ENCODE assay signal across 11 cellular contexts in the genomic region with DNA sequence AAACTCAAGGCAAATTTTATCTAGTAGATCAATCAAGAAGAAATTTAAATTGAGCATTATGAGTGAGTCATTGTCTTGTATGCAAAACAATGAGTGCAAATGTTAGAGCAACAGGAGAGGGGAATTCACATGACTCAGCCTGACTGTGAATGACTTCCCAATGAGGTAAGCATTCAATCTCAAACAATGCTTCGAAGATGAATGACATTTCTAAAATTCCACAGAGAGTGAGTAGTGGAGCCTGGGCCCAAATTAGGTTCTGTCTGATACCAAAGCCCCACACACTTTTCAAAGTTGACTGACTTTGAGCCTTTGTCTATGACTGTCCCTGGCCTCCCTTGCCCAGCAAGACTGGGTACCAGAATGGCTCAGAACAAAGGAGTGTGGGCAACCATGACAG.
A peak's percentile ranks its signal among the peaks of the same experiment; 100 is the strongest.
DNase-seq lines count a peak whose midpoint lies in the region; ATAC-seq and TF ChIP-seq lines count a peak whose summit lies in the region.
"Had no signal": no experiment of that assay in that cellular context is flagged by ENCODE, and none has a peak within 500 bp of the region (broad histone marks: within the 10 kb centered on the region; RNA-seq: fewer than 3 reads in every experiment).

No MANE protein-coding gene starts in this region.

- H3K27me3 ChIP-seq in Karpas-422 (ENCODE audit: low read length) (no peaks in the 10 kb centered on the region), mesenchymal stem cell (ENCODE audit: control insufficient read depth in 1 of 2, insufficient read depth in 1 of 2, low read length in 2 of 2) (peaks cover 0 to 19% of the 10 kb centered on the region in 2 experiments), upper lobe of left lung (no peaks in the 10 kb centered on the region), MM.1S (replicated peaks; ENCODE audit: insufficient read depth, low read length) (peaks cover 33% of the 10 kb centered on the region)

- no peaks in the 10 kb centered on the region; the same call in 1 of the 2 replicates for H3K4me1 ChIP-seq in Karpas-422 (ENCODE audit: low read length)
- peaks cover 7% of the 10 kb centered on the region for H3K4me1 ChIP-seq in mesenchymal stem cell (ENCODE audit: control insufficient read depth, insufficient read depth, low read depth, low read length)
- no peaks in the 10 kb centered on the region for H3K4me1 ChIP-seq in upper lobe of left lung
- no peaks in the 10 kb centered on the region for H3K4me1 ChIP-seq in MM.1S (ENCODE audit: low read length)

- H3K14ac ChIP-seq in mesenchymal stem cell (ENCODE audit: low read length in 2 of 2) = no peak overlapping the region

- no peak overlapping the region for H3K4ac ChIP-seq in mesenchymal stem cell (ENCODE audit: low read depth in 1 of 2, low read length in 2 of 2)

- H3K9me2 ChIP-seq in Karpas-422 (replicated peaks; ENCODE audit: insufficient read depth, low read length) (no peaks in the 10 kb centered on the region), MM.1S (replicated peaks; ENCODE audit: insufficient read depth, low read length) (no peaks in the 10 kb centered on the region)

- no peak for TF ChIP-seq EP300 in upper lobe of left lung (IDR thresholded peaks at IDR 0.05)

- no peaks in the 10 kb centered on the region for H3K79me1 ChIP-seq in mesenchymal stem cell (replicated peaks; ENCODE audit: low read length, poor library complexity, severe bottlenecking)

- no peak overlapping the region for H3K23ac ChIP-seq in mesenchymal stem cell (ENCODE audit: low read length in 2 of 2)

- ATAC-seq in upper lobe of left lung (ENCODE audit: low FRiP score in 2 of 2) = no peak
- no peak for ATAC-seq in GM18505 (IDR thresholded peaks at IDR 0.05; ENCODE audit: unreplicated experiment)
- ATAC-seq: T-cell had no signal

- TF ChIP-seq POLR2A in upper lobe of left lung (IDR thresholded peaks at IDR 0.05) (no peak), GM18505 (IDR thresholded peaks at IDR 0.05; ENCODE audit: borderline replicate concordance, extremely low read depth, insufficient read depth, insufficient read length) (no peak)

- no peak overlapping the region for H2BK120ac ChIP-seq in mesenchymal stem cell (ENCODE audit: low read depth, low read length)

- TF ChIP-seq CTCF in cardiac fibroblast (IDR thresholded peaks at IDR 0.05; ENCODE audit: low read depth, low read length) (no peak), upper lobe of left lung (IDR thresholded peaks at IDR 0.05) (no peak), MM.1S (IDR thresholded peaks at IDR 0.05; ENCODE audit: low read length) (no peak)

- no peaks in the 10 kb centered on the region for H3F3A ChIP-seq in MM.1S (ENCODE audit: insufficient read depth, low read length)

- H4K20me1 ChIP-seq in Karpas-422 (ENCODE audit: insufficient read depth, low read depth, low read length) (no peaks in the 10 kb centered on the region), MM.1S (ENCODE audit: insufficient read depth, low read length) (no peaks in the 10 kb centered on the region)

- H3K79me2 ChIP-seq in Karpas-422 (ENCODE audit: low read length) = no peaks in the 10 kb centered on the region
- H3K79me2 ChIP-seq in MM.1S (ENCODE audit: low read length) = no peaks in the 10 kb centered on the region

- H2BK12ac ChIP-seq in mesenchymal stem cell (ENCODE audit: low read length in 2 of 2) = no peak overlapping the region

- H3K9ac ChIP-seq in Karpas-422 (ENCODE audit: low read length) (no peak overlapping the region), mesenchymal stem cell (ENCODE audit: low read length) (no peak overlapping the region), MM.1S (ENCODE audit: low read length) (no peak overlapping the region)

- H3K27ac ChIP-seq in Karpas-422 (ENCODE audit: low read length) (no peak overlapping the region), mesenchymal stem cell (ENCODE audit: low read length, poor library complexity, severe bottlenecking) (peak overlapping the region; percentile 88), upper lobe of left lung (no peak overlapping the region), MM.1S (ENCODE audit: low read length) (no peak overlapping the region)

- WGBS in mesenchymal stem cell = 22% methylated on average over 1 of the region's 1 CpG
- 15 to 45% methylated on average over 1 of the region's 1 CpG for WGBS in upper lobe of left lung, 2 donors

- no peak overlapping the region for H2BK5ac ChIP-seq in mesenchymal stem cell (ENCODE audit: low read depth, low read length, poor library complexity, severe bottlenecking)

- H3K9me3 ChIP-seq in Karpas-422 (ENCODE audit: low read length) = no peaks in the 10 kb centered on the region
- peaks cover 10% of the 10 kb centered on the region for H3K9me3 ChIP-seq in mesenchymal stem cell (ENCODE audit: control insufficient read depth, low read length)
- peaks cover 0 to 3% (median 0%) of the 10 kb centered on the region in 4 donors for H3K9me3 ChIP-seq in upper lobe of left lung
- no peaks in the 10 kb centered on the region for H3K9me3 ChIP-seq in MM.1S (replicated peaks; ENCODE audit: insufficient read depth, low read length)

- H3K4me3 ChIP-seq in Karpas-422 (ENCODE audit: low read length) = no peak overlapping the region
- no peak overlapping the region for H3K4me3 ChIP-seq in cardiac fibroblast (replicated peaks in 1 of 2; ENCODE audit: low read depth in 2 of 2, low read length in 2 of 2)
- no peak overlapping the region for H3K4me3 ChIP-seq in mesenchymal stem cell (ENCODE audit: insufficient read depth in 1 of 2, low read depth in 1 of 2, low read length in 2 of 2)
- H3K4me3 ChIP-seq in upper lobe of left lung = no peak overlapping the region
- no peak overlapping the region for H3K4me3 ChIP-seq in MM.1S (ENCODE audit: low read length)

- no peak overlapping the region for H4K8ac ChIP-seq in mesenchymal stem cell (ENCODE audit: low read length)

- no peak overlapping the region for H2BK15ac ChIP-seq in mesenchymal stem cell (ENCODE audit: low read depth, poor library complexity, severe bottlenecking)

- peak; percentile 89 for DNase-seq in EH (ENCODE audit: low read depth)
- peak; percentile 17 for DNase-seq in Karpas-422
- peak; percentile 6 to 88 for DNase-seq in cardiac fibroblast (ENCODE audit: low read depth in 2 of 2)
- no peak for DNase-seq in mesenchymal stem cell
- DNase-seq in upper lobe of left lung = no peak
- DNase-seq in MM.1S = no peak
- no peak for DNase-seq in NCI-H2029 (lab: John Stamatoyannopoulos, UW)
- DNase-seq: kidney, NCI-H1048, T-cell had no signal

- H3K18ac ChIP-seq in mesenchymal stem cell (ENCODE audit: low read depth in 1 of 2, low read length in 2 of 2) = no peak overlapping the region

- no peaks in the 10 kb centered on the region for H3K36me3 ChIP-seq in Karpas-422 (ENCODE audit: insufficient read depth, low read length)
- H3K36me3 ChIP-seq in mesenchymal stem cell (ENCODE audit: control insufficient read depth in 1 of 2, insufficient read depth in 2 of 2, low read depth in 1 of 2, low read length in 2 of 2) = no peaks in the 10 kb centered on the region
- H3K36me3 ChIP-seq in upper lobe of left lung = no peaks in the 10 kb centered on the region
- no peaks in the 10 kb centered on the region for H3K36me3 ChIP-seq in MM.1S (replicated peaks; ENCODE audit: insufficient read depth, low read length)

- H2AK5ac ChIP-seq in mesenchymal stem cell (ENCODE audit: low read length, severe bottlenecking) = no peak overlapping the region

- H3K4me2 ChIP-seq in Karpas-422 (ENCODE audit: low read depth, low read length, poor library complexity, severe bottlenecking) (no peak overlapping the region), mesenchymal stem cell (ENCODE audit: low read length, poor library complexity, severe bottlenecking) (no peak overlapping the region), MM.1S (ENCODE audit: low read depth, low read length) (no peak overlapping the region)

- H2AFZ ChIP-seq in Karpas-422 (ENCODE audit: low read length) = no peak overlapping the region
- no peak overlapping the region for H2AFZ ChIP-seq in mesenchymal stem cell (ENCODE audit: low read depth, low read length)
- no peak overlapping the region for H2AFZ ChIP-seq in MM.1S (ENCODE audit: low read length)

- no peak overlapping the region for H4K91ac ChIP-seq in mesenchymal stem cell (ENCODE audit: low read length)

Comparison
In these comparisons a context has a peak if more than half of its experiments do, and no peak if none do; other contexts are left out.
1. DNase-seq: peak in EH (single experiment), Karpas-422 (single experiment) and cardiac fibroblast (2 of 2); none in mesenchymal stem cell (single experiment), upper lobe of left lung (0 of 2), MM.1S (single experiment) and NCI-H2029 (single experiment).